Comparison of ENCODE assay signal across 8 cellular contexts in genomic region chr1:206503591-206504362, GRCh38. TPM values are rescaled to one million over a fixed set of nuclear protein-coding genes. Genes with fewer than 3 reads are reported as not detected.
DNase-seq lines count a peak whose midpoint lies in the region; ATAC-seq and TF ChIP-seq lines count a peak whose summit lies in the region.

No MANE protein-coding gene starts in this region.

- DNase-seq in CD4-positive, alpha-beta T cell = no peak
- DNase-seq in HL-60 (ENCODE audit: low read depth in 1 of 2, low spot score in 1 of 2) (peak; percentile 81 to 96), glomerular visceral epithelial cell (ENCODE audit: extremely low spot score) (peak; percentile 99), HuH-7.5 (ENCODE audit: low spot score) (no peak), G401 (ENCODE audit: low spot score) (no peak)
- DNase-seq in activated CD4-positive, alpha-beta memory T cell treated with anti-CD3 and anti-CD28 coated beads, Interleukin-2, amount 10 ng/mL, durations not matched to agents 7 days and 5 days = peak; percentile 49
- peak; percentile 57 for DNase-seq in stimulated activated CD8-positive, alpha-beta memory T cell treated with anti-CD3 and anti-CD28 coated beads, Interleukin-4, amount 100 ng/mL, for 24 hours (ENCODE audit: low read depth)

- peaks cover 4% of the 10 kb centered on the region for H3K27me3 ChIP-seq in CD4-positive, alpha-beta T cell (ENCODE audit: control insufficient read depth, insufficient read depth, low read length)
- peaks cover 11% of the 10 kb centered on the region for H3K27me3 ChIP-seq in HL-60 (ENCODE audit: insufficient read depth, poor library complexity, severe bottlenecking)

- intact Hi-C loops in CD4-positive, alpha-beta T cell (cut with DNase I, micrococcal nuclease) = no loop called here

- peaks cover 4% of the 10 kb centered on the region for H3K36me3 Mint-ChIP-seq in CD4-positive, alpha-beta T cell (ENCODE audit: low read depth)
- peaks cover 7% of the 10 kb centered on the region for H3K36me3 Mint-ChIP-seq in activated CD4-positive, alpha-beta memory T cell treated with anti-CD3 and anti-CD28 coated beads, Interleukin-2, amount 10 ng/mL, durations not matched to agents 7 days and 5 days (ENCODE audit: low read depth)

- no peak for ATAC-seq in CD4-positive, alpha-beta T cell (ENCODE audit: poor library complexity)
- ATAC-seq in GM19463 (IDR thresholded peaks at IDR 0.05; ENCODE audit: unreplicated experiment) = peak; percentile 60

- H3K4me3 Mint-ChIP-seq in CD4-positive, alpha-beta T cell = peak overlapping the region; percentile 15
- no peak overlapping the region for H3K4me3 Mint-ChIP-seq in activated CD4-positive, alpha-beta memory T cell treated with anti-CD3 and anti-CD28 coated beads, Interleukin-2, amount 10 ng/mL, durations not matched to agents 7 days and 5 days

- peak overlapping the region; percentile 51 for H3K27ac Mint-ChIP-seq in CD4-positive, alpha-beta T cell
- peak overlapping the region; percentile 51 for H3K27ac Mint-ChIP-seq in activated CD4-positive, alpha-beta memory T cell treated with anti-CD3 and anti-CD28 coated beads, Interleukin-2, amount 10 ng/mL, durations not matched to agents 7 days and 5 days

- no peaks in the 10 kb centered on the region for H3K9me3 Mint-ChIP-seq in CD4-positive, alpha-beta T cell
- H3K9me3 Mint-ChIP-seq in activated CD4-positive, alpha-beta memory T cell treated with anti-CD3 and anti-CD28 coated beads, Interleukin-2, amount 10 ng/mL, durations not matched to agents 7 days and 5 days = no peaks in the 10 kb centered on the region

- CTCF ChIA-PET in CD4-positive, alpha-beta T cell (lab: Charles Lee) = no interaction called here
- CTCF ChIA-PET in activated CD4-positive, alpha-beta memory T cell treated with anti-CD3 and anti-CD28 coated beads, Interleukin-2, amount 10 ng/mL, durations not matched to agents 7 days and 5 days (lab: Charles Lee) = interaction anchor here (0.6 to 1.3 kb wide), 8 partner anchors 24 to 160 kb away, joined by 3 to 6 read pairs (median 4); partner anchors contain the start of gene EIF2D

- no peak for TF ChIP-seq CTCF in CD4-positive, alpha-beta T cell (IDR thresholded peaks at IDR 0.05)
- TF ChIP-seq CTCF in HL-60 (IDR thresholded peaks at IDR 0.05; ENCODE audit: insufficient read depth, low read length) = no peak

- H3K4me1 Mint-ChIP-seq in CD4-positive, alpha-beta T cell (ENCODE audit: low read depth) = peaks cover 26% of the 10 kb centered on the region
- peaks cover 48% of the 10 kb centered on the region for H3K4me1 Mint-ChIP-seq in activated CD4-positive, alpha-beta memory T cell treated with anti-CD3 and anti-CD28 coated beads, Interleukin-2, amount 10 ng/mL, durations not matched to agents 7 days and 5 days

- POLR2A ChIA-PET in CD4-positive, alpha-beta T cell (lab: Charles Lee) = interaction anchor here (0.6 to 0.7 kb wide), 2 partner anchors 9 to 42 kb away, joined by 3 read pairs; no protein-coding TSS in a partner anchor
- POLR2A ChIA-PET in activated CD4-positive, alpha-beta memory T cell treated with anti-CD3 and anti-CD28 coated beads, Interleukin-2, amount 10 ng/mL, durations not matched to agents 7 days and 5 days (lab: Charles Lee) = interaction anchor here (1.2 to 2.3 kb wide), 6 partner anchors 9 to 76 kb away, joined by 3 to 8 read pairs (median 6); no protein-coding TSS in a partner anchor

- in situ Hi-C loops in G401 (cut with HindIII; ENCODE audit: low sequenced_read_pairs) = no loop called here

- no peaks in the 10 kb centered on the region for H3K27me3 Mint-ChIP-seq in CD4-positive, alpha-beta T cell
- H3K27me3 Mint-ChIP-seq in activated CD4-positive, alpha-beta memory T cell treated with anti-CD3 and anti-CD28 coated beads, Interleukin-2, amount 10 ng/mL, durations not matched to agents 7 days and 5 days = peaks cover 18% of the 10 kb centered on the region

- no peak overlapping the region for H3K27ac ChIP-seq in CD4-positive, alpha-beta T cell (ENCODE audit: low read depth, low read length)
- H3K27ac ChIP-seq in HL-60 (replicated peaks) = peak overlapping the region; percentile 64

- no peak overlapping the region for H3K4me3 ChIP-seq in HL-60 (replicated peaks; ENCODE audit: insufficient read depth, low read length)

- H3K9me3 ChIP-seq in CD4-positive, alpha-beta T cell (ENCODE audit: control insufficient read depth, low read length) = no peaks in the 10 kb centered on the region

RNA-seq across cellular contexts. Expression of gene RASSF5, which starts 3.6 kb away (rescaled TPM):
- 100 to 1,000 TPM; 153 to 156 TPM for total RNA-seq in CD4-positive, alpha-beta T cell
- 100 to 1,000 TPM; 213 to 216 TPM for total RNA-seq in activated CD4-positive, alpha-beta memory T cell treated with anti-CD3 and anti-CD28 coated beads, Interleukin-2, amount 10 ng/mL, durations not matched to agents 7 days and 5 days
- 0.68 TPM in 1 of 2 replicates, not detected in the other for total RNA-seq in G401 (2014; rRNA removed; shearing (Covaris generic))

RNA-seq across cellular contexts. Expression of gene IKBKE, which starts 33.5 kb away (rescaled TPM):
- 10 to 100 TPM; 27.9 to 29.8 TPM for total RNA-seq in CD4-positive, alpha-beta T cell
- 10 to 100 TPM; 61.8 to 63.6 TPM for total RNA-seq in activated CD4-positive, alpha-beta memory T cell treated with anti-CD3 and anti-CD28 coated beads, Interleukin-2, amount 10 ng/mL, durations not matched to agents 7 days and 5 days
- total RNA-seq in G401 (2014; rRNA removed; shearing (Covaris generic)) = 12.7 and 27.8 TPM in 2 replicates

Comparison
In these comparisons a context has a peak if more than half of its experiments do, and no peak if none do; other contexts are left out.
1. DNase-seq: peak in HL-60 (2 of 2), activated CD4-positive, alpha-beta memory T cell treated with anti-CD3 and anti-CD28 coated beads, Interleukin-2, amount 10 ng/mL, durations not matched to agents 7 days and 5 days (single experiment), glomerular visceral epithelial cell (single experiment) and stimulated activated CD8-positive, alpha-beta memory T cell treated with anti-CD3 and anti-CD28 coated beads, Interleukin-4, amount 100 ng/mL, for 24 hours (single experiment); none in CD4-positive, alpha-beta T cell (0 of 10), HuH-7.5 (single experiment) and G401 (single experiment).
2. RNA of gene RASSF5, which starts 3.6 kb away (total RNA-seq): 213 to 216 TPM in activated CD4-positive, alpha-beta memory T cell treated with anti-CD3 and anti-CD28 coated beads, Interleukin-2, amount 10 ng/mL, durations not matched to agents 7 days and 5 days and 153 to 156 TPM in CD4-positive, alpha-beta T cell; 0.68 TPM in G401; every median in the first group is over 10 times any median in the second.